12 cellular contexts compared by ENCODE assay signal in genomic region chr10:50152792-50153272, GRCh38.
DNase-seq lines count a peak whose midpoint lies in the region; ATAC-seq and TF ChIP-seq lines count a peak whose summit lies in the region.
"Had no signal": no experiment of that assay in that cellular context is flagged by ENCODE, and none has a peak within 500 bp of the region (broad histone marks: within the 10 kb centered on the region; RNA-seq: fewer than 3 reads in every experiment).

No MANE protein-coding gene starts in this region.

- H3K36me3 ChIP-seq in Peyer's patch (no peaks in the 10 kb centered on the region), prostate gland (no peaks in the 10 kb centered on the region)

- H3K9me3 ChIP-seq in Peyer's patch = no peaks in the 10 kb centered on the region
- no peaks in the 10 kb centered on the region for H3K9me3 ChIP-seq in prostate gland

- H3K4me1 ChIP-seq in Peyer's patch = no peaks in the 10 kb centered on the region
- no peaks in the 10 kb centered on the region for H3K4me1 ChIP-seq in prostate gland (replicated peaks)

- TF ChIP-seq CTCF in Peyer's patch (IDR thresholded peaks at IDR 0.05) (no peak), prostate gland (IDR thresholded peaks at IDR 0.05) (no peak)

- ATAC-seq in left ventricle myocardium superior (peak; percentile 64), GM21360 (IDR thresholded peaks at IDR 0.05; ENCODE audit: unreplicated experiment) (no peak)

- intact Hi-C loops in left ventricle myocardium superior (cut with micrococcal nuclease) (no loop called here), prostate gland (cut with DNase I) (no loop called here)

- TF ChIP-seq POLR2A in Peyer's patch (IDR thresholded peaks at IDR 0.05) (no peak), prostate gland (IDR thresholded peaks at IDR 0.05) (no peak)

- DNase-seq in Daoy (ENCODE audit: low read depth) = peak; percentile 2
- DNase-seq in Peyer's patch = peak in 2 of 3 donors; percentile 44 to 49
- peak; percentile 36 for DNase-seq in left ventricle myocardium superior
- DNase-seq in prostate gland (ENCODE audit: low spot score) = peak; percentile 9
- DNase-seq in amygdala (lab: John Stamatoyannopoulos, UW) = no peak
- DNase-seq in NCI-H446 treated with DMSO at 0.1 percent for 48 hours (lab: John Stamatoyannopoulos, UW) = no peak
- DNase-seq in T-helper 2 cell = no peak
- DNase-seq: activated CD4-positive, alpha-beta T cell treated with anti-CD3 and anti-CD28 coated beads for 48 hours; activated effector memory CD4-positive, alpha-beta T cell treated with anti-CD3 and anti-CD28 coated beads, Interleukin-2, amount 50 U/mL, for 16 hours; NCI-H2171; SIG-M5 had no signal

- peak overlapping the region in 1 of 4 donors; percentile 34 for H3K4me3 ChIP-seq in Peyer's patch
- no peak overlapping the region for H3K4me3 ChIP-seq in prostate gland

- WGBS in prostate gland = 2% methylated on average over 25 of the region's 34 CpGs

- H3K27ac ChIP-seq in Peyer's patch (no peak overlapping the region), prostate gland (no peak overlapping the region)

- H3K27me3 ChIP-seq in Peyer's patch = no peaks in the 10 kb centered on the region
- H3K27me3 ChIP-seq in prostate gland (replicated peaks; ENCODE audit: insufficient read depth) = no peaks in the 10 kb centered on the region

Comparison
In these comparisons a context has a peak if more than half of its experiments do, and no peak if none do; other contexts are left out.
1. DNase-seq: peak in Daoy (single experiment), Peyer's patch (2 of 3), left ventricle myocardium superior (single experiment) and prostate gland (single experiment); none in amygdala (0 of 56), NCI-H446 treated with DMSO at 0.1 percent for 48 hours (single experiment) and T-helper 2 cell (0 of 5).